In genomic region chr6:43285415-43285814, GRCh38 we compare ENCODE assay signal across 1 cellular context.
TF ChIP-seq lines count a peak whose summit lies in the region.

No MANE protein-coding gene starts in this region.

TF ChIP-seq in SK-N-SH, 30 proteins besides CTCF, POLR2A, EP300 and RAD21 (continued from another document):
- TF ChIP-seq SIN3A (IDR thresholded peaks at IDR 0.05; ENCODE audit: borderline replicate concordance, low read depth, low read length) (no peak), JUND (IDR thresholded peaks at IDR 0.05) (no peak), TEAD4 (IDR thresholded peaks at IDR 0.05; ENCODE audit: borderline replicate concordance, insufficient read depth) (no peak), EZH2phosphoT487 (IDR thresholded peaks at IDR 0.05; ENCODE audit: borderline replicate concordance, low read depth) (no peak), NRF1 (IDR thresholded peaks at IDR 0.05; ENCODE audit: low read depth, low read length) (no peak), TCF12 (IDR thresholded peaks at IDR 0.05) (no peak), YY1 (IDR thresholded peaks at IDR 0.05; ENCODE audit: low read depth) (no peak), RXRA (IDR thresholded peaks at IDR 0.05; ENCODE audit: borderline replicate concordance, low read depth) (no peak), FOXM1 (IDR thresholded peaks at IDR 0.05; ENCODE audit: low read depth) (no peak), REST (IDR thresholded peaks at IDR 0.05; ENCODE audit: low read depth, low read length) (no peak), TAF1 (IDR thresholded peaks at IDR 0.05; ENCODE audit: borderline replicate concordance, low read depth, low read length) (no peak), GATA2 (CRISPR knock-in tag; IDR thresholded peaks at IDR 0.05) (no peak), PBX3 (IDR thresholded peaks at IDR 0.05) (no peak), MXI1 (IDR thresholded peaks at IDR 0.05; ENCODE audit: low read depth, low read length) (no peak), FOXJ3 (CRISPR knock-in tag; IDR thresholded peaks at IDR 0.05) (no peak)
- TF ChIP-seq, protein P1, sequence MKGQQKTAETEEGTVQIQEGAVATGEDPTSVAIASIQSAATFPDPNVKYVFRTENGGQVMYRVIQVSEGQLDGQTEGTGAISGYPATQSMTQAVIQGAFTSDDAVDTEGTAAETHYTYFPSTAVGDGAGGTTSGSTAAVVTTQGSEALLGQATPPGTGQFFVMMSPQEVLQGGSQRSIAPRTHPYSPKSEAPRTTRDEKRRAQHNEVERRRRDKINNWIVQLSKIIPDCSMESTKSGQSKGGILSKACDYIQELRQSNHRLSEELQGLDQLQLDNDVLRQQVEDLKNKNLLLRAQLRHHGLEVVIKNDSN (IDR thresholded peaks at IDR 0.05; ENCODE audit: borderline replicate concordance, low read depth): no peak
- TF ChIP-seq, protein P2, sequence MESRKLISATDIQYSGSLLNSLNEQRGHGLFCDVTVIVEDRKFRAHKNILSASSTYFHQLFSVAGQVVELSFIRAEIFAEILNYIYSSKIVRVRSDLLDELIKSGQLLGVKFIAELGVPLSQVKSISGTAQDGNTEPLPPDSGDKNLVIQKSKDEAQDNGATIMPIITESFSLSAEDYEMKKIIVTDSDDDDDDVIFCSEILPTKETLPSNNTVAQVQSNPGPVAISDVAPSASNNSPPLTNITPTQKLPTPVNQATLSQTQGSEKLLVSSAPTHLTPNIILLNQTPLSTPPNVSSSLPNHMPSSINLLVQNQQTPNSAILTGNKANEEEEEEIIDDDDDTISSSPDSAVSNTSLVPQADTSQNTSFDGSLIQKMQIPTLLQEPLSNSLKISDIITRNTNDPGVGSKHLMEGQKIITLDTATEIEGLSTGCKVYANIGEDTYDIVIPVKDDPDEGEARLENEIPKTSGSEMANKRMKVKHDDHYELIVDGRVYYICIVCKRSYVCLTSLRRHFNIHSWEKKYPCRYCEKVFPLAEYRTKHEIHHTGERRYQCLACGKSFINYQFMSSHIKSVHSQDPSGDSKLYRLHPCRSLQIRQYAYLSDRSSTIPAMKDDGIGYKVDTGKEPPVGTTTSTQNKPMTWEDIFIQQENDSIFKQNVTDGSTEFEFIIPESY (IDR thresholded peaks at IDR 0.05; ENCODE audit: borderline replicate concordance, low read depth): no peak
